In genomic region chr15:39458131-39458530, GRCh38 we compare ENCODE assay signal across 27 cellular contexts.
"Had no signal": no experiment of that assay in that cellular context is flagged by ENCODE, and none has a peak within 500 bp of the region (broad histone marks: within the 10 kb centered on the region; RNA-seq: fewer than 3 reads in every experiment).

No MANE protein-coding gene starts in this region.

- H3K36me3 ChIP-seq: stomach, suprapubic skin, thoracic aorta, thyroid gland, tibial artery, tibial nerve, transverse colon, upper lobe of left lung, upper lobe of right lung, uterus, vagina had no signal

- ATAC-seq: stimulated activated effector memory CD8-positive, alpha-beta T cell treated with anti-CD3 and anti-CD28 coated beads, Interleukin-12 subunit alpha, Interleukin-12 subunit beta, amount 100 ng/mL, for 72 hours; stimulated activated memory B cell treated with anti-CD40 and anti-IgM and Interleukin-4, amounts not matched to agents 10 μg/mL and 1 μg/mL and 100 μg/mL, for 72 hours; stimulated activated naive B cell treated with anti-CD40 and anti-IgM and Interleukin-4, amounts not matched to agents 10 μg/mL and 1 μg/mL and 100 μg/mL, for 72 hours; stimulated activated naive CD8-positive, alpha-beta T cell treated with anti-CD3 and anti-CD28 coated beads, Interleukin-15, amount 100 ng/mL, for 72 hours; stimulated activated naive CD8-positive, alpha-beta T cell treated with anti-CD3 and anti-CD28 coated beads, Interleukin-15, Interleukin-2, amounts not matched to agents 100 U/mL and 50 U/mL, for 24 hours; upper lobe of right lung had no signal

- FAIRE-seq: urothelium cell line had no signal

- H3K27me3 ChIP-seq: stomach, suprapubic skin, testis, thyroid gland, tibial artery, tibial nerve, transverse colon, upper lobe of left lung, upper lobe of right lung, uterus, vagina had no signal

- H3K4me1 ChIP-seq: thyroid gland, uterus had no signal

- DNase-seq: stimulated activated CD4-positive, alpha-beta T cell treated with anti-CD3 and anti-CD28 coated beads, Interleukin-2, amount 100 ng/mL, for 48 hours; stimulated activated CD4-positive, alpha-beta T cell treated with anti-CD3 and anti-CD28 coated beads, Interleukin-4, amount 100 ng/mL, for 1 hour; stimulated activated CD4-positive, alpha-beta T cell treated with anti-CD3 and anti-CD28 coated beads, Interleukin-4, amount 100 ng/mL, for 24 hours; stimulated activated CD4-positive, alpha-beta T cell treated with anti-CD3 and anti-CD28 coated beads, Interleukin-4, amount 100 ng/mL, for 4 hours; stimulated activated CD8-positive, alpha-beta memory T cell treated with anti-CD3 and anti-CD28 coated beads, Interleukin-4, amount 100 ng/mL, for 48 hours; stimulated activated naive B cell treated with anti-CD40 and anti-IgM and Interleukin-4, amounts not matched to agents 10 μg/mL and 1 μg/mL and 100 μg/mL, for 72 hours; stimulated activated naive CD4-positive, alpha-beta T cell; stimulated activated naive CD4-positive, alpha-beta T cell treated with Interleukin-2 at 50 U/mL for 16 hours; stimulated activated naive CD8-positive, alpha-beta T cell treated with anti-CD3 and anti-CD28 coated beads, Interleukin-15, amount 100 ng/mL, for 72 hours; stimulated activated naive CD8-positive, alpha-beta T cell treated with anti-CD3 and anti-CD28 coated beads, Interleukin-15, Interleukin-2, amounts not matched to agents 100 U/mL and 50 U/mL, for 24 hours; stomach; substantia nigra; testis; thyroid gland; tibial artery; transverse colon; trophoblast cell; upper lobe of left lung; upper lobe of right lung; uterus had no signal

- H3K4me3 ChIP-seq: stomach, suprapubic skin, testis, thoracic aorta, thyroid gland, tibial artery, tibial nerve, transverse colon, upper lobe of left lung, upper lobe of right lung, uterus, vagina had no signal

- H3K27ac ChIP-seq: stomach, suprapubic skin, testis, thoracic aorta, thyroid gland, tibial artery, tibial nerve, transverse colon, upper lobe of left lung, upper lobe of right lung, uterus, vagina had no signal

- H3K9me3 ChIP-seq: stomach, suprapubic skin, testis, thoracic aorta, thyroid gland, tibial artery, tibial nerve, transverse colon, upper lobe of left lung, upper lobe of right lung, uterus, vagina had no signal
